Comparison of ENCODE assay signal across 15 cellular contexts in genomic region chr18:59748628-59749360, GRCh38. TPM values are rescaled to one million over a fixed set of nuclear protein-coding genes. Genes with fewer than 3 reads are reported as not detected.
A peak's percentile ranks its signal among the peaks of the same experiment; 100 is the strongest.
DNase-seq lines count a peak whose midpoint lies in the region; ATAC-seq, FAIRE-seq and TF ChIP-seq lines count a peak whose summit lies in the region.
"Had no signal": no experiment of that assay in that cellular context is flagged by ENCODE, and none has a peak within 500 bp of the region (broad histone marks: within the 10 kb centered on the region; RNA-seq: fewer than 3 reads in every experiment).

No MANE protein-coding gene starts in this region.

- TF ChIP-seq CTCF in bronchial epithelial cell (IDR thresholded peaks at IDR 0.05; ENCODE audit: insufficient read depth, low read length, severe bottlenecking) (no peak), left lung (IDR thresholded peaks at IDR 0.05) (no peak)

- H3K4me3 ChIP-seq in bronchial epithelial cell (ENCODE audit: low read depth, low read length) (no peak overlapping the region), left lung (no peak overlapping the region)
- H3K4me3 ChIP-seq: K562 had no signal

- H3K27ac ChIP-seq in left lung = no peak overlapping the region

- H3K4me1 ChIP-seq in left lung = no peaks in the 10 kb centered on the region

- peak; percentile 26 for ATAC-seq in left lung
- ATAC-seq: activated CD4-positive, CD25-positive, alpha-beta regulatory T cell treated with anti-CD3 and anti-CD28 coated beads, Interleukin-2, amount 50 U/mL, for 24 hours; K562; stimulated activated naive CD8-positive, alpha-beta T cell treated with anti-CD3 and anti-CD28 coated beads, Interleukin-15, Interleukin-2, amounts not matched to agents 100 U/mL and 50 U/mL, for 24 hours had no signal

- DNase-seq in AG20443 (ENCODE audit: low spot score) = peak; percentile 69
- DNase-seq in LHCN-M2 (ENCODE audit: low read depth) = peak; percentile 94
- DNase-seq in bronchial epithelial cell (ENCODE audit: low read depth) = peak; percentile 91
- DNase-seq in left lung = no peak
- DNase-seq in DMS153 treated with DMSO at 0.1 percent for 48 hours (lab: John Stamatoyannopoulos, UW; ENCODE audit: unreplicated experiment) = no peak
- no peak for DNase-seq in NCI-H82 treated with DMSO at 0.1 percent for 48 hours (lab: John Stamatoyannopoulos, UW; ENCODE audit: unreplicated experiment)
- no peak for DNase-seq in stimulated activated CD4-positive, alpha-beta T cell treated with anti-CD3 and anti-CD28 coated beads, Interleukin-12 subunit alpha, Interleukin-12 subunit beta, amount 100 ng/mL, for 4 hours
- no peak for DNase-seq in ecto neural progenitor cell (ENCODE audit: low spot score)
- DNase-seq: CD4-positive, CD25-positive, alpha-beta regulatory T cell; NCI-H187; stimulated activated CD4-positive, alpha-beta T cell treated with anti-CD3 and anti-CD28 coated beads, Interleukin-2, amount 100 ng/mL, for 48 hours; stimulated activated naive CD8-positive, alpha-beta T cell treated with anti-CD3 and anti-CD28 coated beads, Interleukin-15, Interleukin-2, amounts not matched to agents 100 U/mL and 50 U/mL, for 24 hours had no signal

- no peak for FAIRE-seq in bronchial epithelial cell (lab: Jason Lieb, UNC)
- FAIRE-seq: G401.6, K562 had no signal

- intact Hi-C loops in left lung (cut with DNase I) = no loop called here

- no peaks in the 10 kb centered on the region for H3K9me3 ChIP-seq in left lung

- H3K36me3 ChIP-seq in bronchial epithelial cell (ENCODE audit: control insufficient read depth, insufficient read depth, low read length) = no peaks in the 10 kb centered on the region
- H3K36me3 ChIP-seq in left lung = no peaks in the 10 kb centered on the region

- H3K27me3 ChIP-seq in bronchial epithelial cell (ENCODE audit: control insufficient read depth, insufficient read depth, low read length) = no peaks in the 10 kb centered on the region
- H3K27me3 ChIP-seq in left lung = no peaks in the 10 kb centered on the region

RNA-seq across cellular contexts. Expression of gene CCBE1, which starts 51.6 kb away (rescaled TPM):
- total RNA-seq in LHCN-M2 (2014; rRNA removed) (54.9 and 92.6 TPM in 2 replicates), bronchial epithelial cell (1.6 and 4.9 TPM in 2 replicates), left lung (10 to 100 TPM; 16.0 to 34.4 TPM)
- polyA plus RNA-seq in LHCN-M2 (2012) = 179 TPM
- total RNA-seq: CD4-positive, CD25-positive, alpha-beta regulatory T cell had no signal
- polyA plus RNA-seq: CD4-positive, CD25-positive, alpha-beta regulatory T cell; K562 had no signal

Comparison
In these comparisons a context has a peak if more than half of its experiments do, and no peak if none do; other contexts are left out.
1. DNase-seq: peak in AG20443 (single experiment), LHCN-M2 (single experiment) and bronchial epithelial cell (single experiment); none in left lung (0 of 2), DMS153 treated with DMSO at 0.1 percent for 48 hours (single experiment), NCI-H82 treated with DMSO at 0.1 percent for 48 hours (single experiment), stimulated activated CD4-positive, alpha-beta T cell treated with anti-CD3 and anti-CD28 coated beads, Interleukin-12 subunit alpha, Interleukin-12 subunit beta, amount 100 ng/mL, for 4 hours (single experiment) and ecto neural progenitor cell (single experiment).